8 cellular contexts compared by ENCODE assay signal in the genomic region with DNA sequence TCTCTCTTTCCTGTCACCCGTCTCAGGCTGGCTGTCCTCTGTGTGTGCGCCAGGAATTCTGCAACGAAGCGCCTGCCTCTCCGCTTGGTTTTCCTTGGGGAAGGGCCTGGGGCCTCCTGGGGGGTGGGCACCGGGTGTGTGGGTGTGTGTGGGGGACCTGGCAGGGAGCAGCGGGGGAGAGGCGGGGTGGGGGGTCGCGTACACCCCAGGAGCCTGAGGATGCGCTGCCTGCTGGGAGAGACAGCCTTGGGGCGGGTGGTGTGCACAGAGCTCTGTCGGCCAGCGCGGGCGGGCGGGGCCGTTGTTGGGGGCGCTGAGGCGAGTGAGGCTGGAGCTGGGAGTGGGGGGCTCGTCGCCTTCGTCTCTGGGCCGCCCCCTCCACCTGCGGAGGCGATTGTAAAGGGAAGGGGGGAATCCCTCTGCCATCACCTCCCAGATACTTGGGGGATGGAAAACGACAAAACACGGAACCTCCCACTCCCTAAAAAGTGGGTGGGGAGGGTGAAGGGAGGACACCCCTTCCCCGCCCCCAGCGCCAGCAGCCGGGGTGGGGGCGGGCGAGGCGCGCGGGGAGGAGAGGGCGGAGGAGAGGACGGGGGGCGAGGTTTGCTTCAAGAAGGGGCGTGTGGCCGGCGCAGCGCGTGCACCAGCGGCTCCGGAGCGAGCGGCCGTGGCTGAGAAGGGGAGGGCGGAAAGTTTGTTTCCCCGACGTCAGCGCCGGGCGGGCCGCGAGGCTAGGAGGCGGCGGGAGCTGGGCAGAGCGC. TPM values are rescaled to one million over a fixed set of nuclear protein-coding genes. Genes with fewer than 3 reads are reported as not detected.
DNase-seq lines count a peak whose midpoint lies in the region; ATAC-seq lines count a peak whose summit lies in the region.

PRRX2 (plus strand) TSS at position 640 of the 764 bp plus-strand sequence. CDS start 221 bp downstream, outside the sequence.

- H2BK12ac ChIP-seq in mesenchymal stem cell (ENCODE audit: low read length in 2 of 2): no peak within 1 kb of the TSS

- intact Hi-C loops in CD4-positive, alpha-beta memory T cell (cut with micrococcal nuclease): no loop called here

- peaks cover 6 to 19% of the 10 kb centered on the region in 2 donors for H3K27me3 Mint-ChIP-seq in CD4-positive, alpha-beta memory T cell
- peaks cover 42% of the 10 kb centered on the region for H3K27me3 Mint-ChIP-seq in central memory CD8-positive, alpha-beta T cell

- H2AK5ac ChIP-seq in mesenchymal stem cell (ENCODE audit: low read length, severe bottlenecking): no peak within 1 kb of the TSS

- peak within 1 kb of the TSS; percentile 70 to 85 (median 79) for H3K4me3 Mint-ChIP-seq in CD4-positive, alpha-beta memory T cell
- H3K4me3 Mint-ChIP-seq in central memory CD8-positive, alpha-beta T cell: peak within 1 kb of the TSS; percentile 80

- no peaks in the 10 kb centered on the region for H3K4me1 ChIP-seq in CD4-positive, alpha-beta memory T cell (ENCODE audit: insufficient read depth, low read length)
- H3K4me1 ChIP-seq in SJSA1 (replicated peaks) (peaks cover 27% of the 10 kb centered on the region), mesenchymal stem cell (ENCODE audit: control insufficient read depth, insufficient read depth, low read depth, low read length) (peaks cover 18% of the 10 kb centered on the region), thymus (ENCODE audit: control insufficient read depth, insufficient read depth, low read length) (no peaks in the 10 kb centered on the region)

- 9% methylated on average over 6 of the region's 60 CpGs for WGBS in mesenchymal stem cell
- WGBS in thymus: 3% methylated on average over 59 of the region's 60 CpGs

- peaks cover 7% of the 10 kb centered on the region for H3K27me3 ChIP-seq in CD4-positive, alpha-beta memory T cell (ENCODE audit: insufficient read depth, low read length)
- H3K27me3 ChIP-seq in SJSA1 (replicated peaks): 0 out of 2 replicates have a peak, but pooled peaks cover 2% of the 10 kb centered on the region
- H3K27me3 ChIP-seq in mesenchymal stem cell (ENCODE audit: control insufficient read depth in 1 of 2, insufficient read depth in 1 of 2, low read length in 2 of 2): peaks cover 6 to 43% of the 10 kb centered on the region in 2 experiments
- peaks cover 40% of the 10 kb centered on the region for H3K27me3 ChIP-seq in thymus (ENCODE audit: control insufficient read depth, insufficient read depth)

- CTCF ChIA-PET in CD4-positive, alpha-beta memory T cell (lab: Charles Lee; ENCODE audit: partially characterized antibody): no interaction called here

- H3K36me3 Mint-ChIP-seq in CD4-positive, alpha-beta memory T cell: no peaks in the 10 kb centered on the region
- peaks cover 5% of the 10 kb centered on the region for H3K36me3 Mint-ChIP-seq in central memory CD8-positive, alpha-beta T cell (ENCODE audit: insufficient read depth)

- H3K4me2 ChIP-seq in mesenchymal stem cell (ENCODE audit: low read length, poor library complexity, severe bottlenecking): peak within 1 kb of the TSS; percentile 32

- peak within 1 kb of the TSS; percentile 80 for H3K9ac ChIP-seq in mesenchymal stem cell (ENCODE audit: low read length)

- peak within 1 kb of the TSS; percentile 19 for H2BK120ac ChIP-seq in mesenchymal stem cell (ENCODE audit: low read depth, low read length)

- ATAC-seq in central memory CD8-positive, alpha-beta T cell (replicated peaks; ENCODE audit: extremely low read depth, poor library complexity, severe bottlenecking): peak; percentile 49
- no peak for ATAC-seq in GM21367 (IDR thresholded peaks at IDR 0.05; ENCODE audit: unreplicated experiment)
- no peak for ATAC-seq in HG03175 (IDR thresholded peaks at IDR 0.05; ENCODE audit: unreplicated experiment)

- peak within 1 kb of the TSS in 4 of 7 donors; percentile 18 to 75 (median 40) for H3K27ac Mint-ChIP-seq in CD4-positive, alpha-beta memory T cell
- no peak within 1 kb of the TSS for H3K27ac Mint-ChIP-seq in central memory CD8-positive, alpha-beta T cell (ENCODE audit: low read depth)

- POLR2A ChIA-PET in CD4-positive, alpha-beta memory T cell (lab: Charles Lee; ENCODE audit: partially characterized antibody): no interaction called here

- H2AFZ ChIP-seq in mesenchymal stem cell (ENCODE audit: low read depth, low read length): peak within 1 kb of the TSS; percentile 1

- no peak within 1 kb of the TSS for H3K4me3 ChIP-seq in CD4-positive, alpha-beta memory T cell (ENCODE audit: low read length in 2 of 2)
- H3K4me3 ChIP-seq in SJSA1 (peak within 1 kb of the TSS; percentile 51), mesenchymal stem cell (ENCODE audit: insufficient read depth in 1 of 2, low read depth in 1 of 2, low read length in 2 of 2) (peak within 1 kb of the TSS; percentile 42 to 80), thymus (ENCODE audit: low read length) (peak within 1 kb of the TSS; percentile 36)

- H4K91ac ChIP-seq in mesenchymal stem cell (ENCODE audit: low read length): peak within 1 kb of the TSS; percentile 18

- H2BK15ac ChIP-seq in mesenchymal stem cell (ENCODE audit: low read depth, poor library complexity, severe bottlenecking): peak within 1 kb of the TSS; percentile 80

- peak in 3 of 5 donors; percentile 11 to 19 (median 12) for DNase-seq in CD4-positive, alpha-beta memory T cell
- DNase-seq in SJSA1 (ENCODE audit: low read depth in 1 of 2, low spot score in 2 of 2) (no peak), mesenchymal stem cell (peak; percentile 66), NCI-H510A treated with DMSO at 0.1 percent for 48 hours (lab: John Stamatoyannopoulos, UW) (no peak)
- no peak for DNase-seq in central memory CD8-positive, alpha-beta T cell (ENCODE audit: low spot score in 2 of 2)

- H3K4ac ChIP-seq in mesenchymal stem cell (ENCODE audit: low read depth in 1 of 2, low read length in 2 of 2): no peak within 1 kb of the TSS

- H3K4me1 Mint-ChIP-seq in CD4-positive, alpha-beta memory T cell: peaks cover 2 to 7% (median 4%) of the 10 kb centered on the region in 4 donors
- peaks cover 5% of the 10 kb centered on the region for H3K4me1 Mint-ChIP-seq in central memory CD8-positive, alpha-beta T cell

- peak within 1 kb of the TSS; percentile 80 for H4K8ac ChIP-seq in mesenchymal stem cell (ENCODE audit: low read length)

- H3K23ac ChIP-seq in mesenchymal stem cell (ENCODE audit: low read length in 2 of 2): no peak within 1 kb of the TSS

- no peak within 1 kb of the TSS for H3K14ac ChIP-seq in mesenchymal stem cell (ENCODE audit: low read length in 2 of 2)

- no peaks in the 10 kb centered on the region for H3K79me1 ChIP-seq in mesenchymal stem cell (replicated peaks; ENCODE audit: low read length, poor library complexity, severe bottlenecking)

- no peaks in the 10 kb centered on the region for H3K36me3 ChIP-seq in CD4-positive, alpha-beta memory T cell (ENCODE audit: insufficient read depth, low read length)
- H3K36me3 ChIP-seq in SJSA1: no peaks in the 10 kb centered on the region
- no peaks in the 10 kb centered on the region for H3K36me3 ChIP-seq in mesenchymal stem cell (ENCODE audit: control insufficient read depth in 1 of 2, insufficient read depth in 2 of 2, low read depth in 1 of 2, low read length in 2 of 2)
- no peaks in the 10 kb centered on the region for H3K36me3 ChIP-seq in thymus (ENCODE audit: control insufficient read depth, insufficient read depth)

- no peaks in the 10 kb centered on the region for H3K9me3 Mint-ChIP-seq in CD4-positive, alpha-beta memory T cell
- H3K9me3 Mint-ChIP-seq in central memory CD8-positive, alpha-beta T cell: no peaks in the 10 kb centered on the region

- H3K27ac ChIP-seq in CD4-positive, alpha-beta memory T cell (ENCODE audit: low read depth, low read length): no peak within 1 kb of the TSS
- H3K27ac ChIP-seq in SJSA1 (no peak within 1 kb of the TSS), mesenchymal stem cell (ENCODE audit: low read length, poor library complexity, severe bottlenecking) (no peak within 1 kb of the TSS), thymus (ENCODE audit: low read depth) (no peak within 1 kb of the TSS)

- H3K9me3 ChIP-seq in CD4-positive, alpha-beta memory T cell (ENCODE audit: control insufficient read depth in 1 of 2, low read length in 2 of 2): no peaks in the 10 kb centered on the region
- H3K9me3 ChIP-seq in SJSA1 (replicated peaks) (no peaks in the 10 kb centered on the region), mesenchymal stem cell (ENCODE audit: control insufficient read depth, low read length) (no peaks in the 10 kb centered on the region), thymus (ENCODE audit: control insufficient read depth) (no peaks in the 10 kb centered on the region)

- H3K18ac ChIP-seq in mesenchymal stem cell (ENCODE audit: low read depth in 1 of 2, low read length in 2 of 2): peak within 1 kb of the TSS; percentile 11 to 21

- no peak within 1 kb of the TSS for H2BK5ac ChIP-seq in mesenchymal stem cell (ENCODE audit: low read depth, low read length, poor library complexity, severe bottlenecking)

RNA-seq across cellular contexts. Expression of gene PRRX2, which starts in this region (rescaled TPM):
- total RNA-seq in CD4-positive, alpha-beta memory T cell: not detected
- polyA plus RNA-seq in CD4-positive, alpha-beta memory T cell: not detected
- total RNA-seq in SJSA1 (2014; rRNA removed; shearing (Covaris generic)): 9.8 and 14.0 TPM in 2 replicates
- 19.5 TPM for polyA plus RNA-seq in mesenchymal stem cell (2013, experiment 1 of 2)
- 20.1 TPM for polyA plus RNA-seq in mesenchymal stem cell (2013, experiment 2 of 2)
- polyA plus RNA-seq in thymus: 3.8 TPM

Comparison
In these comparisons a context has a peak if more than half of its experiments do, and no peak if none do; other contexts are left out.
1. RNA of gene PRRX2 (total RNA-seq): 9.8 to 14.0 TPM in SJSA1; not detected in CD4-positive, alpha-beta memory T cell; every median in the first group is over 10 times any median in the second.
2. Peak in DNase-seq in CD4-positive, alpha-beta memory T cell; RNA of the gene not detected or under 1 TPM.
3. H3K4me3 ChIP-seq: peak in SJSA1 (single experiment), mesenchymal stem cell (2 of 2) and thymus (single experiment); none in CD4-positive, alpha-beta memory T cell (0 of 2).